8 cellular contexts compared by ENCODE assay signal in genomic region chr4:1683371-1683902, GRCh38. TPM values are rescaled to one million over a fixed set of nuclear protein-coding genes. Genes with fewer than 3 reads are reported as not detected.
DNase-seq lines count a peak whose midpoint lies in the region; ATAC-seq lines count a peak whose summit lies in the region.

No MANE protein-coding gene starts in this region.

- peak overlapping the region; percentile 79 for H2AFZ ChIP-seq in GM23248

- no peaks in the 10 kb centered on the region for H3K9me3 ChIP-seq in GM23248 (ENCODE audit: low read depth)

- peak overlapping the region; percentile 70 for H3K4me3 ChIP-seq in GM23248

- 0 to 2% methylated on average over 28 to 30 of the region's 30 CpGs for WGBS in GM23248 (ENCODE audit: low coverage in 1 of 2, low lambda C conversion rate in 2 of 2, missing lambda C conversion rate in 2 of 2), 2 experiments

- H3K9ac ChIP-seq in GM23248 = peak overlapping the region; percentile 78

- no peaks in the 10 kb centered on the region for H3K36me3 ChIP-seq in GM23248 (ENCODE audit: low read depth)

- H3K9me2 ChIP-seq in GM23248 (ENCODE audit: insufficient read depth) = no peaks in the 10 kb centered on the region

- in situ Hi-C loops in GM23248 (cut with MboI) = no loop called here

- DNase-seq in COLO829 (ENCODE audit: low spot score) (peak; percentile 8), GM23248 (peak; percentile 91), RKO (ENCODE audit: low spot score) (peak; percentile 80), cerebellar cortex (ENCODE audit: low spot score) (peak; percentile 49), H4 (ENCODE audit: low spot score) (no peak)
- peak; percentile 51 for DNase-seq in stimulated activated CD8-positive, alpha-beta memory T cell treated with anti-CD3 and anti-CD28 coated beads, Interleukin-4, amount 100 ng/mL, for 48 hours

- H4K20me1 ChIP-seq in GM23248 (ENCODE audit: insufficient read depth) = no peaks in the 10 kb centered on the region

- H3K79me2 ChIP-seq in GM23248 (ENCODE audit: insufficient read depth) = no peaks in the 10 kb centered on the region

- peaks cover 19% of the 10 kb centered on the region for H3F3A ChIP-seq in GM23248 (ENCODE audit: insufficient read depth)

- no peaks in the 10 kb centered on the region for H3K4me1 ChIP-seq in GM23248 (ENCODE audit: insufficient read depth)

- no peak for ATAC-seq in HG02642 (IDR thresholded peaks at IDR 0.05; ENCODE audit: poor library complexity, unreplicated experiment)

- H3K4me2 ChIP-seq in GM23248 (ENCODE audit: unreplicated experiment) = peak overlapping the region; percentile 87

- no peaks in the 10 kb centered on the region for H3K27me3 ChIP-seq in GM23248 (replicated peaks; ENCODE audit: insufficient read depth)
- H3K27me3 ChIP-seq in layer of hippocampus (ENCODE audit: control insufficient read depth, insufficient read depth, low read length) = no peaks in the 10 kb centered on the region

- H3K27ac ChIP-seq in GM23248 = peak overlapping the region; percentile 84
- H3K27ac ChIP-seq in layer of hippocampus (ENCODE audit: low read depth, low read length) = peak overlapping the region; percentile 52

RNA-seq across cellular contexts. Expression of gene FAM53A, which starts 0.7 kb away (rescaled TPM):
- total RNA-seq in GM23248 (2014; rRNA removed; shearing (Covaris generic)) = 3.8 and 15.3 TPM in 2 replicates
- 1.4 and 2.8 TPM in 2 replicates for polyA plus RNA-seq in GM23248 (2016; fragmentation: Nextera tagmentation; extraction: Ambion mirVana)
- total RNA-seq in H4 (2014; rRNA removed; shearing (Covaris generic)) = 0.04 and 0.46 TPM in 2 replicates

RNA-seq across cellular contexts. Expression of gene SLBP, which starts 28.7 kb away (rescaled TPM):
- total RNA-seq in GM23248 (2014; rRNA removed; shearing (Covaris generic)) = 72.7 and 74.4 TPM in 2 replicates
- polyA plus RNA-seq in GM23248 (2016; fragmentation: Nextera tagmentation; extraction: Ambion mirVana) = 85.6 and 85.8 TPM in 2 replicates
- 165 and 185 TPM in 2 replicates for total RNA-seq in H4 (2014; rRNA removed; shearing (Covaris generic))

RNA-seq across cellular contexts. Expression of gene TMEM129, which starts 37.7 kb away (rescaled TPM):
- 55.4 and 80.2 TPM in 2 replicates for total RNA-seq in GM23248 (2014; rRNA removed; shearing (Covaris generic))
- 32.6 and 35.7 TPM in 2 replicates for polyA plus RNA-seq in GM23248 (2016; fragmentation: Nextera tagmentation; extraction: Ambion mirVana)
- total RNA-seq in H4 (2014; rRNA removed; shearing (Covaris generic)) = 18.4 and 30.7 TPM in 2 replicates

RNA-seq across cellular contexts. Expression of gene TACC3, which starts 37.9 kb away (rescaled TPM):
- 3.8 and 9.7 TPM in 2 replicates for total RNA-seq in GM23248 (2014; rRNA removed; shearing (Covaris generic))
- polyA plus RNA-seq in GM23248 (2016; fragmentation: Nextera tagmentation; extraction: Ambion mirVana) = 18.2 and 21.1 TPM in 2 replicates
- 22.3 and 22.6 TPM in 2 replicates for total RNA-seq in H4 (2014; rRNA removed; shearing (Covaris generic))
